28 cellular contexts compared by ENCODE assay signal in genomic region chr1:162216604-162217003, GRCh38.
"Had no signal": no experiment of that assay in that cellular context is flagged by ENCODE, and none has a peak within 500 bp of the region (broad histone marks: within the 10 kb centered on the region; RNA-seq: fewer than 3 reads in every experiment).

No MANE protein-coding gene starts in this region.

- H3K9me3 Mint-ChIP-seq: immature natural killer cell; naive thymus-derived CD8-positive, alpha-beta T cell; nephron progenitor cell; stimulated activated naive B cell treated with anti-CD40 and anti-IgM and Interleukin-4, amounts not matched to agents 10 μg/mL and 1 μg/mL and 100 μg/mL, for 72 hours had no signal

- H3K4me3 ChIP-seq: left lung, lower lobe of right lung, neural progenitor cell, ovary, right atrium auricular region, right lobe of liver, skin epidermis, stomach, testis, thyroid gland, transverse colon, upper lobe of left lung, vagina had no signal

- H3K36me3 ChIP-seq: left lung, lower lobe of right lung, neural progenitor cell, neutrophil, ovary, right atrium auricular region, right lobe of liver, stomach, thyroid gland, transverse colon, upper lobe of left lung, vagina had no signal

- H3K27ac ChIP-seq: left lung, lower lobe of right lung, neural progenitor cell, neutrophil, ovary, right atrium auricular region, right lobe of liver, skin epidermis, testis, thyroid gland, vagina had no signal

- ATAC-seq: left lung; lower lobe of right lung; naive thymus-derived CD8-positive, alpha-beta T cell; right lobe of liver; stimulated activated naive B cell treated with anti-CD40 and anti-IgM and Interleukin-4, amounts not matched to agents 10 μg/mL and 1 μg/mL and 100 μg/mL, for 72 hours; stimulated activated naive CD8-positive, alpha-beta T cell treated with anti-CD3 and anti-CD28 coated beads, Interleukin-15, Interleukin-2, amounts not matched to agents 100 U/mL and 50 U/mL, for 24 hours had no signal

- H3K4me1 Mint-ChIP-seq: immature natural killer cell; naive thymus-derived CD8-positive, alpha-beta T cell; stimulated activated naive B cell treated with anti-CD40 and anti-IgM and Interleukin-4, amounts not matched to agents 10 μg/mL and 1 μg/mL and 100 μg/mL, for 72 hours had no signal

- H3K36me3 Mint-ChIP-seq: immature natural killer cell; naive thymus-derived CD8-positive, alpha-beta T cell; stimulated activated naive B cell treated with anti-CD40 and anti-IgM and Interleukin-4, amounts not matched to agents 10 μg/mL and 1 μg/mL and 100 μg/mL, for 72 hours had no signal

- H3K27ac Mint-ChIP-seq: immature natural killer cell; naive thymus-derived CD8-positive, alpha-beta T cell; stimulated activated naive B cell treated with anti-CD40 and anti-IgM and Interleukin-4, amounts not matched to agents 10 μg/mL and 1 μg/mL and 100 μg/mL, for 72 hours had no signal

- H3K4me3 Mint-ChIP-seq: immature natural killer cell; naive thymus-derived CD8-positive, alpha-beta T cell; nephron progenitor cell; stimulated activated naive B cell treated with anti-CD40 and anti-IgM and Interleukin-4, amounts not matched to agents 10 μg/mL and 1 μg/mL and 100 μg/mL, for 72 hours had no signal

- H3K9me3 ChIP-seq: left lung, lower lobe of right lung, neutrophil, ovary, right atrium auricular region, right lobe of liver, stomach, testis, thyroid gland, transverse colon, upper lobe of left lung, vagina had no signal

- DNase-seq: hypothalamus; immature natural killer cell; kidney; left lung; lower lobe of right lung; mammary epithelial cell; mesenchymal stem cell; naive thymus-derived CD8-positive, alpha-beta T cell; occipital lobe; ovary; right lobe of liver; stimulated activated CD4-positive, alpha-beta T cell treated with anti-CD3 and anti-CD28 coated beads, Interleukin-12 subunit alpha, Interleukin-12 subunit beta, amount 100 ng/mL, for 4 hours; stimulated activated CD4-positive, alpha-beta T cell treated with anti-CD3 and anti-CD28 coated beads, Interleukin-15, amount 100 ng/mL, for 24 hours; stimulated activated CD4-positive, alpha-beta T cell treated with anti-CD3 and anti-CD28 coated beads, Interleukin-2, amount 100 ng/mL, for 24 hours; stimulated activated CD4-positive, alpha-beta T cell treated with anti-CD3 and anti-CD28 coated beads, Interleukin-4, amount 100 ng/mL, for 1 hour; stimulated activated naive B cell treated with anti-CD40 and anti-IgM and Interleukin-4, amounts not matched to agents 10 μg/mL and 1 μg/mL and 100 μg/mL, for 72 hours; stimulated activated naive CD8-positive, alpha-beta T cell treated with anti-CD3 and anti-CD28 coated beads, Interleukin-15, Interleukin-2, amounts not matched to agents 100 U/mL and 50 U/mL, for 24 hours; stomach; testis; thyroid gland; upper lobe of left lung had no signal
